In the genomic region with DNA sequence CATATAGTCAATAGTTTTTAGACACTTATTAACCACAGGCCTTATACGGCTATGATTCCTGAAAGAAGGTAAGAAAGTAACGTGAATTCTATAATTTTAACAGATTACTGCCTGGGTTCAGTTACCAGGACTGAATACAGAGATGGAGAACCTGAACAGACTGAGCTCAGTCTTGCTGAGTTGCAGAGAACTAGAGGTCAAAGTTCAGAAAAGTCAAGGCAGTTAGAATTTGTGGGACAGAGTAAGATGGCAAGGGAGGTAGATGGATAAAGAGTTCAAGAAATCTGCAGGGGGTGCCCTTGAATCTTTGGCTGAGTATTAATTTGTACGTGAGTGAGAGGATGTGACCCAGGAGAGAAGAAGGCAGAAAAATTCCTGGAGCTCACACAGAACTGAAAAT, we compare ENCODE assay signal across 33 cellular contexts.
"Had no signal": no experiment of that assay in that cellular context is flagged by ENCODE, and none has a peak within 500 bp of the region (broad histone marks: within the 10 kb centered on the region; RNA-seq: fewer than 3 reads in every experiment).

No MANE protein-coding gene starts in this region.

- H3K27ac ChIP-seq: adrenal gland, ascending aorta, cardiac muscle cell, VCaP had no signal

- H3K4me3 ChIP-seq: adrenal gland, ascending aorta, cardiac muscle cell had no signal

- ATAC-seq: activated CD8-positive, alpha-beta T cell treated with anti-CD3 and anti-CD28 coated beads for 36 hours; activated naive CD4-positive, alpha-beta T cell treated with anti-CD3 and anti-CD28 coated beads, Interleukin-2, amount 50 U/mL, for 72 hours; activated T-cell treated with anti-CD3 and anti-CD28 coated beads, Interleukin-2, amount 50 U/mL, for 4 hours; activated T-cell treated with anti-CD3 and anti-CD28 coated beads, Interleukin-2, amount 50 U/mL, for 72 hours; activated T-helper 17 cell treated with anti-CD3 and anti-CD28 coated beads, Interleukin-2, amount 50 U/mL, for 72 hours had no signal

- H3K4me1 ChIP-seq: adrenal gland, ascending aorta had no signal

- H3K27me3 ChIP-seq: adrenal gland, ascending aorta had no signal

- FAIRE-seq: bronchial epithelial cell, TTC549 had no signal

- H3K9me3 ChIP-seq: adrenal gland, ascending aorta had no signal

- H3K36me3 ChIP-seq: adrenal gland, ascending aorta, cardiac muscle cell had no signal

- DNase-seq: activated B cell treated with CpG ODN at 0.5 μM for 24 hours; activated CD4-positive, alpha-beta memory T cell treated with anti-CD3 and anti-CD28 coated beads for 36 hours; activated CD4-positive, alpha-beta T cell treated with anti-CD3 and anti-CD28 coated beads for 4 hours; activated CD4-positive, alpha-beta T cell treated with anti-CD3 and anti-CD28 coated beads, Interleukin-2, amount 10 ng/mL, durations not matched to agents 24 days and 14 days; activated CD4-positive, alpha-beta T cell treated with anti-CD3 and anti-CD28 coated beads, Interleukin-2, amount 50 U/mL, for 1 hour; activated CD4-positive, alpha-beta T cell treated with anti-CD3 and anti-CD28 coated beads, Interleukin-2, amount 50 U/mL, for 4 hours; activated CD4-positive, CD25-positive, alpha-beta regulatory T cell treated with anti-CD3 and anti-CD28 coated beads, Interleukin-2, amount 50 U/mL, for 72 hours; activated CD8-positive, alpha-beta memory T cell treated with anti-CD3 and anti-CD28 coated beads, Interleukin-2, amount 50 U/mL, for 4 hours; activated CD8-positive, alpha-beta T cell treated with anti-CD3 and anti-CD28 coated beads for 36 hours; activated effector memory CD4-positive, alpha-beta T cell treated with anti-CD3 and anti-CD28 coated beads, Interleukin-2, amount 50 U/mL, for 16 hours; activated gamma-delta T cell treated with Interleukin-2 at 50 U/mL for 16 hours; activated naive CD4-positive, alpha-beta T cell; activated naive CD4-positive, alpha-beta T cell treated with anti-CD3 and anti-CD28 coated beads for 36 hours; activated naive CD4-positive, alpha-beta T cell treated with anti-CD3 and anti-CD28 coated beads, Interleukin-2, amount 50 U/mL, for 16 hours; activated naive CD8-positive, alpha-beta T cell treated with anti-CD3 and anti-CD28 coated beads for 36 hours; activated T-cell treated with anti-CD3 and anti-CD28 coated beads for 4 hours; activated T-cell treated with anti-CD3 and anti-CD28 coated beads, Interleukin-2, amount 50 U/mL, for 1 hour; activated T-cell treated with anti-CD3 and anti-CD28 coated beads, Interleukin-2, amount 50 U/mL, for 4 hours; activated T-cell treated with anti-CD3 and anti-CD28 coated beads, Interleukin-2, amount 50 U/mL, for 72 hours; adrenal gland; amniotic stem cell; caudate nucleus; cerebellar nuclear complex; T-helper 1 cell; T-helper 2 cell; T-helper 9 cell had no signal
